8 cellular contexts compared by ENCODE assay signal in genomic region chr17:56913000-56913866, GRCh38. TPM values are rescaled to one million over a fixed set of nuclear protein-coding genes. Genes with fewer than 3 reads are reported as not detected.
A peak's percentile ranks its signal among the peaks of the same experiment; 100 is the strongest.
DNase-seq lines count a peak whose midpoint lies in the region; ATAC-seq and TF ChIP-seq lines count a peak whose summit lies in the region.

No MANE protein-coding gene starts in this region.

- no peaks in the 10 kb centered on the region for H3K9me2 ChIP-seq in PC-9 (ENCODE audit: insufficient read depth)

- CTCF ChIA-PET in PC-9 (lab: Charles Lee) = interaction anchor here (0.6 kb wide), 1 partner anchor 101 kb away, joined by 7 read pairs; no protein-coding TSS in a partner anchor

- peak overlapping the region; percentile 90 for H3K9ac ChIP-seq in BLaER1

- H3K4me3 ChIP-seq in BLaER1 (peak overlapping the region; percentile 78), PC-9 (peak overlapping the region; percentile 83), mesodermal cell (ENCODE audit: extremely low read depth, insufficient read depth, low read length, poor library complexity, severe bottlenecking) (peak overlapping the region; percentile 57)

- peaks cover 62% of the 10 kb centered on the region for H3K4me1 ChIP-seq in BLaER1
- H3K4me1 ChIP-seq in PC-9 (replicated peaks; ENCODE audit: insufficient read depth) = peaks cover 49% of the 10 kb centered on the region
- peaks cover 10% of the 10 kb centered on the region for H3K4me1 ChIP-seq in mesodermal cell (ENCODE audit: control insufficient read depth, insufficient read depth, low read length, poor library complexity, severe bottlenecking)

- H3K9me3 ChIP-seq in BLaER1 (peaks cover 16% of the 10 kb centered on the region), PC-9 (ENCODE audit: insufficient read depth, low read depth) (peaks cover 10% of the 10 kb centered on the region; the same call in 1 of the 2 replicates), mesodermal cell (ENCODE audit: control insufficient read depth, low read length) (peaks cover 10% of the 10 kb centered on the region)

- H3F3A ChIP-seq in PC-9 (ENCODE audit: insufficient read depth, low read depth) = peaks cover 38% of the 10 kb centered on the region

- DNase-seq in PC-9 (no peak), ecto neural progenitor cell (ENCODE audit: low spot score) (peak; percentile 77), epidermal melanocyte (ENCODE audit: insufficient read length, low spot score) (no peak), kidney glomerular epithelial cell (lab: John Stamatoyannopoulos, UW) (no peak)

- ATAC-seq in GM18907 (IDR thresholded peaks at IDR 0.05; ENCODE audit: unreplicated experiment) (peak; percentile 38), HG03103 (IDR thresholded peaks at IDR 0.05; ENCODE audit: low read depth, unreplicated experiment) (peak; percentile 32)

- WGBS in mesodermal cell (ENCODE audit: insufficient coverage in 2 of 2), 2 experiments = 11% methylated on average over 39 to 48 of the region's 52 CpGs

- H3K27me3 ChIP-seq in BLaER1 = no peaks in the 10 kb centered on the region
- no peaks in the 10 kb centered on the region for H3K27me3 ChIP-seq in PC-9 (ENCODE audit: insufficient read depth, low read depth)

- H3K4me2 ChIP-seq in BLaER1 = peak overlapping the region; percentile 91
- peak overlapping the region; percentile 94 for H3K4me2 ChIP-seq in PC-9

- peaks cover 29% of the 10 kb centered on the region for H3K36me3 ChIP-seq in BLaER1
- peaks cover 22% of the 10 kb centered on the region for H3K36me3 ChIP-seq in PC-9 (ENCODE audit: low read depth)
- H3K36me3 ChIP-seq in mesodermal cell (ENCODE audit: control insufficient read depth, insufficient read depth, low read length) = no peaks in the 10 kb centered on the region

- no peak for TF ChIP-seq CTCF in PC-9 (conservative IDR thresholded peaks at IDR 0.05)

- peak overlapping the region; percentile 86 for H2AFZ ChIP-seq in PC-9

- intact Hi-C loops in PC-9 (cut with micrococcal nuclease; ENCODE audit: unreplicated experiment) = loop anchor here (5.0 kb wide), 1 partner anchor 126 kb away; no protein-coding TSS in a partner anchor

- POLR2A ChIA-PET in PC-9 (lab: Charles Lee; ENCODE audit: unreplicated experiment) = interaction anchor here (0.6 to 0.7 kb wide), 3 partner anchors 12 to 157 kb away, joined by 5 to 19 read pairs (median 5); no protein-coding TSS in a partner anchor

- peaks cover 52% of the 10 kb centered on the region for H4K20me1 ChIP-seq in BLaER1
- H4K20me1 ChIP-seq in PC-9 (ENCODE audit: insufficient read depth) = peaks cover 9% of the 10 kb centered on the region; the same call in 1 of the 2 replicates

- H3K27ac ChIP-seq in BLaER1 (peak overlapping the region; percentile 89), PC-9 (peak overlapping the region; percentile 99), mesodermal cell (ENCODE audit: low read depth, low read length, severe bottlenecking) (no peak overlapping the region)

- BruUV-seq in PC-9 (replicated peaks; lab: Mats Ljungman, UMichigan) = no TSS peak

- H3K79me2 ChIP-seq in PC-9 (ENCODE audit: low read depth) = peaks cover 66% of the 10 kb centered on the region

RNA-seq across cellular contexts. Expression of gene TRIM25, which starts 0.6 kb away (rescaled TPM):
- total RNA-seq in PC-9 (2021) = 63.8 and 92.8 TPM in 2 replicates
- polyA plus RNA-seq in mesodermal cell (2013, experiment 1 of 2) = 11.1 TPM
- polyA plus RNA-seq in mesodermal cell (2013, experiment 2 of 2) = 16.5 TPM

RNA-seq across cellular contexts. Expression of gene COIL, which starts 47.6 kb away (rescaled TPM):
- 14.0 and 19.0 TPM in 2 replicates for total RNA-seq in PC-9 (2021)
- 21.6 TPM for polyA plus RNA-seq in mesodermal cell (2013, experiment 1 of 2)
- polyA plus RNA-seq in mesodermal cell (2013, experiment 2 of 2) = 22.3 TPM
